ENCODE assay signal across 2 cellular contexts in the genomic region with DNA sequence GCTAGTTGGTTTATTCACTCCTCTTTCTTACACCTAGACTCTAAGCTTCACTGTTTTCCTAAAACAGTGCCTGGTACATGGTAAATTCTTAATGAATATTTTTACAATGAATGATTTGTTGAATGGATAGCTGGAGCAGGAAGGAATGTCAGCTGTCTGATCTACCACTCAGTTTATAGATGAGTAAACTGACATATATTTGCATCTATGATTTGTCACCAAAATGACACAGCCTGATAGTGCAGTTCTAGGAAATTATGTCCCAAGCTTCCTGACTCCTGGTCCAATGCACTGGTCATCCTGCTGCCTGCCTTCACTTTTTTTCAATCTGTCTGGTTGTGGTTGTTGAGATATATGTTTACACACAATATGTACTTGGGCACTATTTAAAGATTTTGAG.
TF ChIP-seq lines count a peak whose summit lies in the region.

No MANE protein-coding gene starts in this region.

TF ChIP-seq in A549, 52 proteins besides CTCF, POLR2A, EP300 and RAD21 (continued from another document):
- TF ChIP-seq RFX5 (IDR thresholded peaks at IDR 0.05) = no peak

TF ChIP-seq in GM23338, 12 proteins besides CTCF, POLR2A, EP300 and RAD21 (continued from another document):
- TF ChIP-seq ETS1 (IDR thresholded peaks at IDR 0.05) (no peak), EZH2phosphoT487 (IDR thresholded peaks at IDR 0.05; ENCODE audit: unreplicated experiment) (no peak), ZNF462 (CRISPR knock-in tag; IDR thresholded peaks at IDR 0.05) (no peak), EZH2 (IDR thresholded peaks at IDR 0.05; ENCODE audit: low read depth, unreplicated experiment) (no peak), NANOG (IDR thresholded peaks at IDR 0.05; ENCODE audit: borderline replicate concordance) (no peak), POLR2AphosphoS5 (IDR thresholded peaks at IDR 0.05; ENCODE audit: low read depth) (no peak)
